In the genomic region with DNA sequence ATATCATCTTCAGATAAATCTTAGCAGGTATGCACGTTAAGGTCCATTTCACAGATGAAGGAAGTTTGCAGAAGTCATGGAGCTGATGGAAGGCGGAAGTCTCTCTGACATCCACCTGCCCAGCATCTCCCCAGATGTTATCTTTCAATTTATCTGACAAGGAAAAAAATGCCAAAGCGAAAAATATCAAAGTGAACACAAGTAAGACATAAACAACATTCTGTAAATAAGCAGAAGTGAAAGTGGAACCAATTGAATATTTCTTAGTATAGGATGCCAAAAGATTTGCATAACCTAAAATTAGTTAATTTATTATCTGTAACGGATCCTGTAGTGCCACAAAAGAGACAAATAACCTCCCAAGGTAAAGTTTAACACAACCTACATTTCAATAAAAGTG, we compare ENCODE assay signal across 2 cellular contexts.
TF ChIP-seq lines count a peak whose summit lies in the region.

No MANE protein-coding gene starts in this region.

TF ChIP-seq in SK-N-SH treated with all-trans-retinoic acid at 6 μM for 48 hours, 23 proteins besides CTCF, POLR2A, EP300 and RAD21 (continued from another document):
- TF ChIP-seq, protein P1, sequence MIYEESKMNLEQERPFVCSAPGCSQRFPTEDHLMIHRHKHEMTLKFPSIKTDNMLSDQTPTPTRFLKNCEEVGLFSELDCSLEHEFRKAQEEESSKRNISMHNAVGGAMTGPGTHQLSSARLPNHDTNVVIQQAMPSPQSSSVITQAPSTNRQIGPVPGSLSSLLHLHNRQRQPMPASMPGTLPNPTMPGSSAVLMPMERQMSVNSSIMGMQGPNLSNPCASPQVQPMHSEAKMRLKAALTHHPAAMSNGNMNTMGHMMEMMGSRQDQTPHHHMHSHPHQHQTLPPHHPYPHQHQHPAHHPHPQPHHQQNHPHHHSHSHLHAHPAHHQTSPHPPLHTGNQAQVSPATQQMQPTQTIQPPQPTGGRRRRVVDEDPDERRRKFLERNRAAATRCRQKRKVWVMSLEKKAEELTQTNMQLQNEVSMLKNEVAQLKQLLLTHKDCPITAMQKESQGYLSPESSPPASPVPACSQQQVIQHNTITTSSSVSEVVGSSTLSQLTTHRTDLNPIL (CRISPR knock-in tag; IDR thresholded peaks at IDR 0.05; ENCODE audit: low read depth) = no peak
- no peak for TF ChIP-seq PPARA (CRISPR knock-in tag; IDR thresholded peaks at IDR 0.05; ENCODE audit: borderline replicate concordance)
- no peak for TF ChIP-seq OSR1 (CRISPR knock-in tag; IDR thresholded peaks at IDR 0.05)

TF ChIP-seq in GM23338, 12 proteins besides CTCF, POLR2A, EP300 and RAD21 (continued from another document):
- TF ChIP-seq, protein P2, sequence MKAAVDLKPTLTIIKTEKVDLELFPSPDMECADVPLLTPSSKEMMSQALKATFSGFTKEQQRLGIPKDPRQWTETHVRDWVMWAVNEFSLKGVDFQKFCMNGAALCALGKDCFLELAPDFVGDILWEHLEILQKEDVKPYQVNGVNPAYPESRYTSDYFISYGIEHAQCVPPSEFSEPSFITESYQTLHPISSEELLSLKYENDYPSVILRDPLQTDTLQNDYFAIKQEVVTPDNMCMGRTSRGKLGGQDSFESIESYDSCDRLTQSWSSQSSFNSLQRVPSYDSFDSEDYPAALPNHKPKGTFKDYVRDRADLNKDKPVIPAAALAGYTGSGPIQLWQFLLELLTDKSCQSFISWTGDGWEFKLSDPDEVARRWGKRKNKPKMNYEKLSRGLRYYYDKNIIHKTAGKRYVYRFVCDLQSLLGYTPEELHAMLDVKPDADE (IDR thresholded peaks at IDR 0.05) = no peak
- TF ChIP-seq, protein P3, sequence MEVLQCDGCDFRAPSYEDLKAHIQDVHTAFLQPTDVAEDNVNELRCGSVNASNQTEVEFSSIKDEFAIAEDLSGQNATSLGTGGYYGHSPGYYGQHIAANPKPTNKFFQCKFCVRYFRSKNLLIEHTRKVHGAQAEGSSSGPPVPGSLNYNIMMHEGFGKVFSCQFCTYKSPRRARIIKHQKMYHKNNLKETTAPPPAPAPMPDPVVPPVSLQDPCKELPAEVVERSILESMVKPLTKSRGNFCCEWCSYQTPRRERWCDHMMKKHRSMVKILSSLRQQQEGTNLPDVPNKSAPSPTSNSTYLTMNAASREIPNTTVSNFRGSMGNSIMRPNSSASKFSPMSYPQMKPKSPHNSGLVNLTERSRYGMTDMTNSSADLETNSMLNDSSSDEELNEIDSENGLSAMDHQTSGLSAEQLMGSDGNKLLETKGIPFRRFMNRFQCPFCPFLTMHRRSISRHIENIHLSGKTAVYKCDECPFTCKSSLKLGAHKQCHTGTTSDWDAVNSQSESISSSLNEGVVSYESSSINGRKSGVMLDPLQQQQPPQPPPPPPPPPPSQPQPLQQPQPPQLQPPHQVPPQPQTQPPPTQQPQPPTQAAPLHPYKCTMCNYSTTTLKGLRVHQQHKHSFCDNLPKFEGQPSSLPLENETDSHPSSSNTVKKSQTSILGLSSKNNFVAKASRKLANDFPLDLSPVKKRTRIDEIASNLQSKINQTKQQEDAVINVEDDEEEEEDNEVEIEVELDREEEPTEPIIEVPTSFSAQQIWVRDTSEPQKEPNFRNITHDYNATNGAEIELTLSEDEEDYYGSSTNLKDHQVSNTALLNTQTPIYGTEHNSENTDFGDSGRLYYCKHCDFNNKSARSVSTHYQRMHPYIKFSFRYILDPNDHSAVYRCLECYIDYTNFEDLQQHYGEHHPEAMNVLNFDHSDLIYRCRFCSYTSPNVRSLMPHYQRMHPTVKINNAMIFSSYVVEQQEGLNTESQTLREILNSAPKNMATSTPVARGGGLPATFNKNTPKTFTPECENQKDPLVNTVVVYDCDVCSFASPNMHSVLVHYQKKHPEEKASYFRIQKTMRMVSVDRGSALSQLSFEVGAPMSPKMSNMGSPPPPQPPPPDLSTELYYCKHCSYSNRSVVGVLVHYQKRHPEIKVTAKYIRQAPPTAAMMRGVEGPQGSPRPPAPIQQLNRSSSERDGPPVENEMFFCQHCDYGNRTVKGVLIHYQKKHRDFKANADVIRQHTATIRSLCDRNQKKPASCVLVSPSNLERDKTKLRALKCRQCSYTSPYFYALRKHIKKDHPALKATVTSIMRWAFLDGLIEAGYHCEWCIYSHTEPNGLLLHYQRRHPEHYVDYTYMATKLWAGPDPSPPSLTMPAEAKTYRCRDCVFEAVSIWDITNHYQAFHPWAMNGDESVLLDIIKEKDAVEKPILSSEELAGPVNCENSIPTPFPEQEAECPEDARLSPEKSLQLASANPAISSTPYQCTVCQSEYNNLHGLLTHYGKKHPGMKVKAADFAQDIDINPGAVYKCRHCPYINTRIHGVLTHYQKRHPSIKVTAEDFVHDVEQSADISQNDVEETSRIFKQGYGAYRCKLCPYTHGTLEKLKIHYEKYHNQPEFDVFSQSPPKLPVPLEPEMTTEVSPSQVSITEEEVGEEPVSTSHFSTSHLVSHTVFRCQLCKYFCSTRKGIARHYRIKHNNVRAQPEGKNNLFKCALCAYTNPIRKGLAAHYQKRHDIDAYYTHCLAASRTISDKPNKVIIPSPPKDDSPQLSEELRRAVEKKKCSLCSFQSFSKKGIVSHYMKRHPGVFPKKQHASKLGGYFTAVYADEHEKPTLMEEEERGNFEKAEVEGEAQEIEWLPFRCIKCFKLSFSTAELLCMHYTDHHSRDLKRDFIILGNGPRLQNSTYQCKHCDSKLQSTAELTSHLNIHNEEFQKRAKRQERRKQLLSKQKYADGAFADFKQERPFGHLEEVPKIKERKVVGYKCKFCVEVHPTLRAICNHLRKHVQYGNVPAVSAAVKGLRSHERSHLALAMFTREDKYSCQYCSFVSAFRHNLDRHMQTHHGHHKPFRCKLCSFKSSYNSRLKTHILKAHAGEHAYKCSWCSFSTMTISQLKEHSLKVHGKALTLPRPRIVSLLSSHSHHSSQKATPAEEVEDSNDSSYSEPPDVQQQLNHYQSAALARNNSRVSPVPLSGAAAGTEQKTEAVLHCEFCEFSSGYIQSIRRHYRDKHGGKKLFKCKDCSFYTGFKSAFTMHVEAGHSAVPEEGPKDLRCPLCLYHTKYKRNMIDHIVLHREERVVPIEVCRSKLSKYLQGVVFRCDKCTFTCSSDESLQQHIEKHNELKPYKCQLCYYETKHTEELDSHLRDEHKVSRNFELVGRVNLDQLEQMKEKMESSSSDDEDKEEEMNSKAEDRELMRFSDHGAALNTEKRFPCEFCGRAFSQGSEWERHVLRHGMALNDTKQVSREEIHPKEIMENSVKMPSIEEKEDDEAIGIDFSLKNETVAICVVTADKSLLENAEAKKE (CRISPR knock-in tag; IDR thresholded peaks at IDR 0.05) = no peak
- no peak for TF ChIP-seq POLR2AphosphoS5 (IDR thresholded peaks at IDR 0.05; ENCODE audit: low read depth)
TF ChIP-seq in GM23338: peak in this region for 0.
